Comparison of ENCODE assay signal across 1 cellular context in the genomic region with DNA sequence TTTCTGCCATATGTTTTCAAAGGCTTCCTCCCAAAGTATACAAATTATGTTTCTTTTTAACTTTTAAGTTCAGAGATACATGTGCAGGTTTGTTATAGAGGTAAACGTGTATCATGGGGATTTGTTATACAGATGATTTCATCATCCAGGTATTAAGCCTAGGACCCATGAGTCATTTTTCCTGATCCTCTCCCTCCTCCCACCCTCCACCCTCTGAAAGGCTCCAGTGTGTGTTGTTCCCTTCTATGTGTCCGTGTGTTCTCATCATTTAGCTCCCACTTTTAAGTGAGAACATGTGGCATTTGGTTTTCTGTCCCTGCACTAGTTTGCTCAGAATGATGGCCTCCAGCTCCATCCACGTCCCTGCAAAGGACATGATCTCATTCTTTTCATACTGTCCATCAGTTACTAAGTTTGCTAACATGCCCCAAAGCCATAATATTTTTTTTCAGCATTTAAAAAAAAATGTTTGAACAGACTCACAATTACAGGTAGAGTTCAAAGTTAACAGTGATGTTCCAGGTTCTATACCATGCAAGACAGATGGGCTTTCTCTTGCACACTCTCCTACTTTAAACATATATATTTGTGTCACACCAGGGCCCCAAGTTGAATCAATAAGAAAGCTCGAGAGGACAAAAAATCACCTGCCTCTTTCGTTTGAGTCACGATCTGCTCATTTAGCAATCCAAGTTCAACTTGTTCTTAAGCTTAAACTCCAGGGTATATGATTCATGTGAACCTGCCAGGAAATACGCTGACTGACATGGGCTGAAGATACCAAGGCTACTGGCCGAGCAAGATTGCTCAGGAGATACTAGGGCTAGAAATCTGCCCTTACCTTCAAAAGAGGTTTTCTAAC.
A peak's percentile ranks its signal among the peaks of the same experiment; 100 is the strongest.
TF ChIP-seq lines count a peak whose summit lies in the region.

No MANE protein-coding gene starts in this region.

TF ChIP-seq in HCT116, 20 proteins besides CTCF, POLR2A, EP300 and RAD21 (continued from another document):
- TF ChIP-seq YY1 (IDR thresholded peaks at IDR 0.05; ENCODE audit: extremely low read depth, insufficient replicate concordance, low read depth, low read length) (peak; percentile 45), CBX3 (IDR thresholded peaks at IDR 0.05; ENCODE audit: low read depth) (peak; percentile 82), TCF7L2 (IDR thresholded peaks at IDR 0.05; ENCODE audit: borderline replicate concordance, extremely low read depth, insufficient read depth, insufficient read length) (peak; percentile 31), EZH2 (IDR thresholded peaks at IDR 0.05) (no peak), EZH2phosphoT487 (IDR thresholded peaks at IDR 0.05; ENCODE audit: borderline replicate concordance) (no peak), CEBPB (IDR thresholded peaks at IDR 0.05; ENCODE audit: low read depth) (peak; percentile 92), SIN3A (IDR thresholded peaks at IDR 0.05; ENCODE audit: low read depth) (peak; percentile 30; the same call in 1 of the 2 replicates)
